ENCODE assay signal across 2 cellular contexts in genomic region chr12:56236091-56236490, GRCh38.
TF ChIP-seq lines count a peak whose summit lies in the region.

No MANE protein-coding gene starts in this region.

TF ChIP-seq in IMR-90, 13 proteins besides CTCF, POLR2A, EP300 and RAD21:
- TF ChIP-seq NFE2L2 (IDR thresholded peaks at IDR 0.05; ENCODE audit: low read depth, low read length): no peak
- no peak for TF ChIP-seq CHD1 (IDR thresholded peaks at IDR 0.05; ENCODE audit: low read depth, low read length)
- TF ChIP-seq RCOR1 (IDR thresholded peaks at IDR 0.05; ENCODE audit: insufficient replicate concordance, low read length): no peak
- TF ChIP-seq RFX5 (IDR thresholded peaks at IDR 0.05; ENCODE audit: low read depth, low read length): no peak
- TF ChIP-seq SMC3 (IDR thresholded peaks at IDR 0.05; ENCODE audit: low read depth, low read length): no peak
- TF ChIP-seq MXI1 (IDR thresholded peaks at IDR 0.05; ENCODE audit: borderline replicate concordance, low read depth, low read length): no peak
- TF ChIP-seq MAZ (IDR thresholded peaks at IDR 0.05; ENCODE audit: borderline replicate concordance, low read depth, low read length): no peak
- no peak for TF ChIP-seq USF2 (IDR thresholded peaks at IDR 0.05; ENCODE audit: low read depth, low read length)
- no peak for TF ChIP-seq ELK1 (IDR thresholded peaks at IDR 0.05; ENCODE audit: borderline replicate concordance, low read depth, low read length)
- TF ChIP-seq BHLHE40 (IDR thresholded peaks at IDR 0.05; ENCODE audit: low read depth, low read length): no peak
- TF ChIP-seq FOS (IDR thresholded peaks at IDR 0.05; ENCODE audit: low read depth, low read length): no peak
- TF ChIP-seq CEBPB (IDR thresholded peaks at IDR 0.05; ENCODE audit: low read depth, low read length): no peak
- TF ChIP-seq MAFK (IDR thresholded peaks at IDR 0.05; ENCODE audit: low read depth, low read length): no peak

TF ChIP-seq in K562, 482 proteins besides CTCF, POLR2A, EP300 and RAD21:
- no peak for TF ChIP-seq ETV1 (tag; conservative IDR thresholded peaks at IDR 0.05; ENCODE audit: low read depth)
- TF ChIP-seq ARID1B (IDR thresholded peaks at IDR 0.05): no peak
- TF ChIP-seq HDAC1 (IDR thresholded peaks at IDR 0.05): no peak
- TF ChIP-seq TRIM24 (IDR thresholded peaks at IDR 0.05): no peak
- TF ChIP-seq RB1 (IDR thresholded peaks at IDR 0.05; ENCODE audit: low read depth): no peak
- no peak for TF ChIP-seq BCLAF1 (IDR thresholded peaks at IDR 0.05; ENCODE audit: borderline replicate concordance in 1 of 2, control insufficient read depth in 1 of 2, low read depth in 2 of 2, low read length in 1 of 2)
- no peak for TF ChIP-seq ATF4 (CRISPR knock-in tag; IDR thresholded peaks at IDR 0.05)
- no peak for TF ChIP-seq ZNF232 (CRISPR knock-in tag; IDR thresholded peaks at IDR 0.05)
- no peak for TF ChIP-seq ASH1L (IDR thresholded peaks at IDR 0.05; ENCODE audit: borderline replicate concordance, low read depth, partially characterized antibody)
- TF ChIP-seq LEF1 (IDR thresholded peaks at IDR 0.05): no peak
- no peak for TF ChIP-seq ZNF444 (CRISPR knock-in tag; IDR thresholded peaks at IDR 0.05)
- no peak for TF ChIP-seq ZNF449 (CRISPR knock-in tag; IDR thresholded peaks at IDR 0.05)
- TF ChIP-seq KLF6 (CRISPR knock-in tag; IDR thresholded peaks at IDR 0.05; ENCODE audit: borderline replicate concordance): no peak
- TF ChIP-seq POLR2AphosphoS2 (IDR thresholded peaks at IDR 0.05; ENCODE audit: low read length): no peak
- no peak for TF ChIP-seq SETDB1 (IDR thresholded peaks at IDR 0.05; ENCODE audit: low read length)
- TF ChIP-seq TSC22D4 (tag; IDR thresholded peaks at IDR 0.05): no peak
- TF ChIP-seq CBX5 (IDR thresholded peaks at IDR 0.05; ENCODE audit: borderline replicate concordance, low read depth): no peak
